In genomic region chr1:120415492-120415931, GRCh38 we compare ENCODE assay signal across 8 cellular contexts. TPM values are rescaled to one million over a fixed set of nuclear protein-coding genes. Genes with fewer than 3 reads are reported as not detected.
DNase-seq lines count a peak whose midpoint lies in the region; ATAC-seq and TF ChIP-seq lines count a peak whose summit lies in the region.
"Not testable (repeated sequence)": the region's sequence is repeated elsewhere in the genome, so short reads cannot be mapped to it uniquely, and the experiment has no call there.

No MANE protein-coding gene starts in this region.

- not testable (repeated sequence) for H3K9me3 ChIP-seq in colonic mucosa, psoas muscle

- not testable (repeated sequence) for H3K4me1 Mint-ChIP-seq in activated CD4-positive, alpha-beta T cell treated with anti-CD3 and anti-CD28 coated beads, Interleukin-2, amount 10 ng/mL, durations not matched to agents 7 days and 5 days

- not testable (repeated sequence) for TF ChIP-seq CTCF in colonic mucosa (IDR thresholded peaks at IDR 0.05); psoas muscle (IDR thresholded peaks at IDR 0.05)

- not testable (repeated sequence) for H3K9ac ChIP-seq in colonic mucosa (ENCODE audit: low read depth in 2 of 2, low read length in 2 of 2)

- DNase-seq in NCI-H774 (lab: John Stamatoyannopoulos, UW) (peak; percentile 0), colonic mucosa (peak; percentile 46), inferior parietal cortex (ENCODE audit: extremely low spot score) (peak; percentile 8), psoas muscle (peak; percentile 17 to 57)
- DNase-seq in activated CD4-positive, alpha-beta T cell treated with anti-CD3 and anti-CD28 coated beads, Interleukin-2, amount 10 ng/mL, durations not matched to agents 7 days and 5 days, result peak; percentile 20

- not testable (repeated sequence) for H3K27ac ChIP-seq in colonic mucosa; urinary bladder (ENCODE audit: low read depth)
- peak overlapping the region; percentile 55 for H3K27ac ChIP-seq in psoas muscle

- intact Hi-C loops in colonic mucosa (cut with DNase I); psoas muscle (cut with DNase I): not testable (repeated sequence)

- peak overlapping the region; percentile 88 for H3K27ac Mint-ChIP-seq in activated CD4-positive, alpha-beta T cell treated with anti-CD3 and anti-CD28 coated beads, Interleukin-2, amount 10 ng/mL, durations not matched to agents 7 days and 5 days

- peak; percentile 58 for ATAC-seq in GM18511 (IDR thresholded peaks at IDR 0.05; ENCODE audit: unreplicated experiment)
- ATAC-seq in HG03159 (IDR thresholded peaks at IDR 0.05; ENCODE audit: unreplicated experiment), result peak; percentile 53
- ATAC-seq in psoas muscle, result peak; percentile 77 to 85 (median 80)

- H3K36me3 ChIP-seq in colonic mucosa; psoas muscle (ENCODE audit: insufficient read depth in 1 of 2, low read depth in 1 of 2); urinary bladder (ENCODE audit: insufficient read depth): not testable (repeated sequence)

- WGBS in psoas muscle, 3 donors, result 1 to 8% (median 4%) methylated on average over 13 to 17 of the region's 21 CpGs
- WGBS in urinary bladder, result under 1% methylated on average over 15 of the region's 21 CpGs

- H3K9me3 Mint-ChIP-seq in activated CD4-positive, alpha-beta T cell treated with anti-CD3 and anti-CD28 coated beads, Interleukin-2, amount 10 ng/mL, durations not matched to agents 7 days and 5 days, result not testable (repeated sequence)

- H3K27me3 ChIP-seq in colonic mucosa; psoas muscle (ENCODE audit: insufficient read depth in 3 of 3, low read length in 2 of 3): not testable (repeated sequence)

- CTCF ChIA-PET in activated CD4-positive, alpha-beta T cell treated with anti-CD3 and anti-CD28 coated beads, Interleukin-2, amount 10 ng/mL, durations not matched to agents 7 days and 5 days (lab: Charles Lee), result not testable (repeated sequence)

- peak overlapping the region; percentile 33 for H3K4me3 ChIP-seq in colonic mucosa
- H3K4me3 ChIP-seq in psoas muscle, result peak overlapping the region; percentile 66
- H3K4me3 ChIP-seq in urinary bladder (ENCODE audit: low read depth, low read length), result peak overlapping the region; percentile 54

- POLR2A ChIA-PET in activated CD4-positive, alpha-beta T cell treated with anti-CD3 and anti-CD28 coated beads, Interleukin-2, amount 10 ng/mL, durations not matched to agents 7 days and 5 days (lab: Charles Lee), result not testable (repeated sequence)

- not testable (repeated sequence) for H3K27me3 Mint-ChIP-seq in activated CD4-positive, alpha-beta T cell treated with anti-CD3 and anti-CD28 coated beads, Interleukin-2, amount 10 ng/mL, durations not matched to agents 7 days and 5 days

- peak overlapping the region; percentile 83 for H3K4me3 Mint-ChIP-seq in activated CD4-positive, alpha-beta T cell treated with anti-CD3 and anti-CD28 coated beads, Interleukin-2, amount 10 ng/mL, durations not matched to agents 7 days and 5 days

- H3K4me1 ChIP-seq in colonic mucosa; psoas muscle; urinary bladder (ENCODE audit: insufficient read depth): not testable (repeated sequence)

- not testable (repeated sequence) for H3K36me3 Mint-ChIP-seq in activated CD4-positive, alpha-beta T cell treated with anti-CD3 and anti-CD28 coated beads, Interleukin-2, amount 10 ng/mL, durations not matched to agents 7 days and 5 days (ENCODE audit: low read depth)

RNA-seq across cellular contexts. Expression of gene NBPF8, which starts 0.7 kb away (rescaled TPM):
- total RNA-seq in activated CD4-positive, alpha-beta T cell treated with anti-CD3 and anti-CD28 coated beads, Interleukin-2, amount 10 ng/mL, durations not matched to agents 7 days and 5 days, result 10 to 100 TPM; 40.0 to 40.4 TPM
- 1 to 10 TPM; 3.0 to 3.3 TPM for total RNA-seq in colonic mucosa
- total RNA-seq in psoas muscle, result 1 to 10 TPM; 1.6 to 2.3 (median 1.9) TPM
- 1 to 10 TPM; 1.6 to 4.6 (median 3.1) TPM for polyA plus RNA-seq in psoas muscle
- 15.2 TPM for total RNA-seq in urinary bladder
- polyA plus RNA-seq in urinary bladder, result 7.5 TPM
